In the genomic region with DNA sequence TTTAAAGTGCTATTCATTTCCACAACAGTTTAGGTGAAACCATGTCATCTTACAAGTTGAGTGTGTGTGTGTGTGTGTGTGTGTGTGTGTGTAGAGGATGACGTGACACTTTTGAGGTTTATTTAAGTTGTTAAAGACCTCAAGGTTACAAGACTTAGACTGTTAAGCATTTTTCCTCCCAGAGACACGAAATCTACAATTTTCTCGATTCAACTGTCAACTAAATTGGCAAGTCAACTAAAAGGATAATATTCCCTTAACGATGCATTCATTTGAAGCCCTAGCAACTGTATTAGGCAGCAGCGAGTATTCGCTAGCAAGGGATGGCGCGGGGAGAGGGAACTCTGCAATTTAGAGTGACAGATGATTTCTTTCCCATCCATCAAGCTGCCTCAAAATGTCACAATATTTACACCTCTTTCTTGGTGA, we compare ENCODE assay signal across 11 cellular contexts. TPM values are rescaled to one million over a fixed set of nuclear protein-coding genes. Genes with fewer than 3 reads are reported as not detected.
A peak's percentile ranks its signal among the peaks of the same experiment; 100 is the strongest.
DNase-seq lines count a peak whose midpoint lies in the region; TF ChIP-seq lines count a peak whose summit lies in the region.
"Had no signal": no experiment of that assay in that cellular context is flagged by ENCODE, and none has a peak within 500 bp of the region (broad histone marks: within the 10 kb centered on the region; RNA-seq: fewer than 3 reads in every experiment).

No MANE protein-coding gene starts in this region.

- TF ChIP-seq CTCF in fibroblast of the aortic adventitia (IDR thresholded peaks at IDR 0.05; ENCODE audit: insufficient read depth, low read length) (no peak), retinal pigment epithelial cell (conservative IDR thresholded peaks at IDR 0.05; ENCODE audit: low read depth, low read length) (no peak)

- DNase-seq in NCI-H345 (lab: John Stamatoyannopoulos, UW): peak; percentile 32
- no peak for DNase-seq in NCI-H345 treated with DMSO at 0.1 percent for 48 hours (lab: John Stamatoyannopoulos, UW; ENCODE audit: unreplicated experiment)
- no peak for DNase-seq in SJCRH30
- peak; percentile 43 for DNase-seq in fibroblast of the aortic adventitia (ENCODE audit: low read depth)
- no peak for DNase-seq in retinal pigment epithelial cell (ENCODE audit: low read depth)
- no peak for DNase-seq in 8988T
- DNase-seq in hepatic stellate cell (ENCODE audit: low spot score): no peak
- no peak for DNase-seq in DMS114 treated with DMSO at 0.1 percent for 48 hours (lab: John Stamatoyannopoulos, UW; ENCODE audit: unreplicated experiment)
- DNase-seq: activated CD8-positive, alpha-beta T cell treated with anti-CD3 and anti-CD28 coated beads, Interleukin-2, amount 10 ng/mL, durations not matched to agents 7 days and 5 days; stimulated activated CD4-positive, alpha-beta T cell treated with anti-CD3 and anti-CD28 coated beads, Interleukin-12 subunit alpha, Interleukin-12 subunit beta, amount 100 ng/mL, for 4 hours had no signal

- no peaks in the 10 kb centered on the region for H3K36me3 ChIP-seq in SJCRH30

- H3K27ac ChIP-seq in SJCRH30: no peak overlapping the region

- 0 out of 2 replicates have a peak, but pooled peaks cover 4% of the 10 kb centered on the region for H3K27me3 ChIP-seq in SJCRH30

- H3K4me3 ChIP-seq in SJCRH30 (peak overlapping the region; percentile 32; the same call in 1 of the 2 replicates), fibroblast of the aortic adventitia (ENCODE audit: low read depth, low read length) (peak overlapping the region; percentile 73), retinal pigment epithelial cell (ENCODE audit: low read length) (peak overlapping the region; percentile 75)

- 0 out of 2 replicates have a peak, but pooled peaks cover 4% of the 10 kb centered on the region for H3K4me1 ChIP-seq in SJCRH30

- H3K9me3 ChIP-seq in SJCRH30 (replicated peaks): no peaks in the 10 kb centered on the region

RNA-seq across cellular contexts. Expression of gene BDNF, which starts 17.6 kb away (rescaled TPM):
- 0.20 and 0.42 TPM in 2 replicates for total RNA-seq in SJCRH30 (2014; rRNA removed; shearing (Covaris generic))
- 2.0 and 8.1 TPM in 2 replicates for total RNA-seq in fibroblast of the aortic adventitia (ENCODE audit: low replicate concordance)
- total RNA-seq: activated CD8-positive, alpha-beta T cell treated with anti-CD3 and anti-CD28 coated beads, Interleukin-2, amount 10 ng/mL, durations not matched to agents 7 days and 5 days; B cell had no signal

Comparison
In these comparisons a context has a peak if more than half of its experiments do, and no peak if none do; other contexts are left out.
1. DNase-seq: peak in NCI-H345 (single experiment) and fibroblast of the aortic adventitia (single experiment); none in NCI-H345 treated with DMSO at 0.1 percent for 48 hours (single experiment), SJCRH30 (0 of 2), retinal pigment epithelial cell (single experiment), 8988T (single experiment), hepatic stellate cell (single experiment) and DMS114 treated with DMSO at 0.1 percent for 48 hours (single experiment).
2. Peak in every context shown above with its lines, with median percentiles within 50 percentile points of each other: H3K4me3 ChIP-seq.